In genomic region chr18:42011053-42011452, GRCh38 we compare ENCODE assay signal across 14 cellular contexts. TPM values are rescaled to one million over a fixed set of nuclear protein-coding genes. Genes with fewer than 3 reads are reported as not detected.
DNase-seq lines count a peak whose midpoint lies in the region; ATAC-seq, FAIRE-seq and TF ChIP-seq lines count a peak whose summit lies in the region.
"Had no signal": no experiment of that assay in that cellular context is flagged by ENCODE, and none has a peak within 500 bp of the region (broad histone marks: within the 10 kb centered on the region; RNA-seq: fewer than 3 reads in every experiment).

No MANE protein-coding gene starts in this region.

- H3K36me3 ChIP-seq in vagina: peaks cover 0 to 34% of the 10 kb centered on the region in 2 donors
- peaks cover 0 to 98% (median 0%) of the 10 kb centered on the region in 9 donors for H3K36me3 ChIP-seq in heart right ventricle

- no peak for FAIRE-seq in H54 (lab: Jason Lieb, UNC)

- peak; percentile 100 for ATAC-seq in GM19043 (IDR thresholded peaks at IDR 0.05; ENCODE audit: low read depth, unreplicated experiment)
- peak; percentile 100 for ATAC-seq in HG02571 (IDR thresholded peaks at IDR 0.05; ENCODE audit: unreplicated experiment)
- ATAC-seq in HG03196 (IDR thresholded peaks at IDR 0.05; ENCODE audit: unreplicated experiment): peak; percentile 100
- no peak for ATAC-seq in heart right ventricle
- ATAC-seq: SK-N-SH treated with all-trans-retinoic acid at 6 μM for 48 hours had no signal

- H3K9me3 ChIP-seq in vagina (no peaks in the 10 kb centered on the region), heart right ventricle (no peaks in the 10 kb centered on the region)

- intact Hi-C loops in vagina (cut with DNase I) (no loop called here), heart right ventricle (cut with DNase I) (no loop called here)

- H3K27ac ChIP-seq in vagina (no peak overlapping the region), heart right ventricle (no peak overlapping the region)

- H3K27me3 ChIP-seq in vagina: no peaks in the 10 kb centered on the region
- no peaks in the 10 kb centered on the region for H3K27me3 ChIP-seq in heart right ventricle

- H3K4me3 ChIP-seq in vagina (no peak overlapping the region), heart right ventricle (no peak overlapping the region)

- TF ChIP-seq POLR2A in H54 (IDR thresholded peaks at IDR 0.05; ENCODE audit: low read depth, low read length) (no peak), vagina (IDR thresholded peaks at IDR 0.05) (no peak)

- H3K4me1 ChIP-seq in vagina (no peaks in the 10 kb centered on the region), heart right ventricle (no peaks in the 10 kb centered on the region)

- TF ChIP-seq CTCF in GM13976 (IDR thresholded peaks at IDR 0.05; ENCODE audit: borderline replicate concordance, control extremely low read depth, extremely low read depth, insufficient read depth, missing control alignments) (no peak), vagina (IDR thresholded peaks at IDR 0.05) (no peak), heart right ventricle (IDR thresholded peaks at IDR 0.05) (no peak)

- DNase-seq in GM13976 (ENCODE audit: low spot score) (peak; percentile 16), H54 (ENCODE audit: insufficient read length, low spot score) (no peak), vagina (ENCODE audit: extremely low spot score in 2 of 2) (no peak), heart right ventricle (no peak), Kasumi-1 (lab: John Stamatoyannopoulos, UW) (no peak)
- DNase-seq: activated CD4-positive, alpha-beta T cell treated with anti-CD3 and anti-CD28 coated beads, Interleukin-2, amount 10 ng/mL, durations not matched to agents 7 days and 5 days; anterior cingulate cortex; GDM1; hypothalamus; NCI-H82 had no signal

- WGBS in heart right ventricle, 2 donors: 96 to 97% methylated on average over 4 of the region's 4 CpGs

- in situ Hi-C loops in GM13976 (cut with MboI; ENCODE audit: low sequenced_read_pairs, unreplicated experiment): no loop called here

RNA-seq across cellular contexts. Expression of gene PIK3C3, which starts 56.0 kb away (rescaled TPM):
- total RNA-seq in vagina (24.1 TPM), heart right ventricle (10 to 100 TPM; 20.8 to 41.4 (median 33.0) TPM)
- polyA plus RNA-seq in heart right ventricle: 10 to 100 TPM; 21.1 to 21.2 TPM

Comparison
In these comparisons a context has a peak if more than half of its experiments do, and no peak if none do; other contexts are left out.
1. ATAC-seq: peak in GM19043 (single experiment), HG02571 (single experiment) and HG03196 (single experiment); none in heart right ventricle (0 of 8).